21 cellular contexts compared by ENCODE assay signal in genomic region chr2:23681356-23682140, GRCh38.
"Had no signal": no experiment of that assay in that cellular context is flagged by ENCODE, and none has a peak within 500 bp of the region (broad histone marks: within the 10 kb centered on the region; RNA-seq: fewer than 3 reads in every experiment).

No MANE protein-coding gene starts in this region.

- H3K27ac ChIP-seq: esophagus squamous epithelium, gastroesophageal sphincter, heart right ventricle, tibial nerve had no signal

- FAIRE-seq: astrocyte, colon, keratinocyte, small intestine had no signal

- H3K9me3 ChIP-seq: esophagus squamous epithelium, gastroesophageal sphincter had no signal

- ATAC-seq: activated naive CD4-positive, alpha-beta T cell treated with anti-CD3 and anti-CD28 coated beads, Interleukin-2, amount 50 U/mL, for 72 hours; activated T-helper 17 cell treated with anti-CD3 and anti-CD28 coated beads, Interleukin-2, amount 50 U/mL, for 72 hours; effector memory CD8-positive, alpha-beta T cell; gastroesophageal sphincter; heart right ventricle; left colon; sciatic nerve; stimulated activated effector memory CD8-positive, alpha-beta T cell treated with anti-CD3 and anti-CD28 coated beads, Interleukin-12 subunit alpha, Interleukin-12 subunit beta, amount 100 ng/mL, for 72 hours; stimulated activated naive CD8-positive, alpha-beta T cell treated with anti-CD3 and anti-CD28 coated beads, Interleukin-15, amount 100 ng/mL, for 72 hours; WTC11 had no signal

- H3K36me3 ChIP-seq: heart right ventricle had no signal

- H3K4me3 ChIP-seq: esophagus squamous epithelium, gastroesophageal sphincter, heart right ventricle, tibial nerve had no signal

- DNase-seq: activated T-cell treated with anti-CD3 and anti-CD28 coated beads, Interleukin-2, amount 50 U/mL, for 24 hours; central memory CD4-positive, alpha-beta T cell; effector memory CD8-positive, alpha-beta T cell; esophagus squamous epithelium; left colon; occipital lobe; posterior cingulate gyrus; small intestine; stimulated activated CD4-positive, alpha-beta T cell treated with anti-CD3 and anti-CD28 coated beads, Interleukin-2, amount 100 ng/mL, for 24 hours; stimulated activated naive CD8-positive, alpha-beta T cell treated with anti-CD3 and anti-CD28 coated beads, Interleukin-15, amount 100 ng/mL, for 72 hours had no signal

- H3K27me3 ChIP-seq: esophagus squamous epithelium, gastroesophageal sphincter, tibial nerve had no signal
